20 cellular contexts compared by ENCODE assay signal in the genomic region with DNA sequence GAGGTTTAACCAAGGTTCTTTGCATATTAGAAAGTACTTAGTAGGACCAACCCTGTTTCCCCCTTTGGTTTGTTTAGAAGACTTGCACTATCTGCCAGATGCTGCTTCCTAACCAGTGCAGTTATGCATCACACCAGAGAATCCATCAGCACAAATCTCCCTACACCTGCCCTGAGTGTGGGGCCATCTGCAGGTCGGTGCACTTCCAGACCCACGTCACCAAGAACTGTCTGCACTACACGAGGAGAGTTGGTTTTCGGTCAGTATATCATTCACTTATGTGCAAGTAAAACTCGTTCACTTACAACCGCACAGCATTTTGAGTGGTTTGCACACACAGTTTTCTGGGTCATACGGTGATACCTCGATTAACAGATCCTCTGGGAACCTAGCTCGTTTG.
"Had no signal": no experiment of that assay in that cellular context is flagged by ENCODE, and none has a peak within 500 bp of the region (broad histone marks: within the 10 kb centered on the region; RNA-seq: fewer than 3 reads in every experiment).

No MANE protein-coding gene starts in this region.

- H3K9me3 Mint-ChIP-seq: stimulated activated naive CD8-positive, alpha-beta T cell treated with anti-CD3 and anti-CD28 coated beads, Interleukin-15, amount 100 ng/mL, for 72 hours had no signal

- FAIRE-seq: endometrium, frontal cortex had no signal

- H3K27ac Mint-ChIP-seq: stimulated activated naive CD8-positive, alpha-beta T cell treated with anti-CD3 and anti-CD28 coated beads, Interleukin-15, amount 100 ng/mL, for 72 hours had no signal

- DNase-seq: activated CD4-positive, CD25-positive, alpha-beta regulatory T cell treated with anti-CD3 and anti-CD28 coated beads, Interleukin-2, amount 50 U/mL, for 72 hours; activated CD8-positive, alpha-beta memory T cell treated with anti-CD3 and anti-CD28 coated beads for 24 hours; activated CD8-positive, alpha-beta memory T cell treated with anti-CD3 and anti-CD28 coated beads, Interleukin-2, amount 50 U/mL, for 48 hours; activated effector memory CD4-positive, alpha-beta T cell treated with anti-CD3 and anti-CD28 coated beads, Interleukin-2, amount 50 U/mL, for 16 hours; activated naive CD4-positive, alpha-beta T cell treated with anti-CD3 and anti-CD28 coated beads, Interleukin-2, amount 50 U/mL, for 16 hours; activated T-cell treated with anti-CD3 and anti-CD28 coated beads, Interleukin-2, amount 50 U/mL, for 48 hours; aorta; brain microvascular endothelial cell; left lung; mammary epithelial cell; psoas muscle; stimulated activated CD4-positive, alpha-beta T cell treated with anti-CD3 and anti-CD28 coated beads, Interleukin-4, amount 100 ng/mL, for 1 hour; stimulated activated naive CD8-positive, alpha-beta T cell treated with anti-CD3 and anti-CD28 coated beads, Interleukin-15, amount 100 ng/mL, for 72 hours; T-helper 9 cell; upper lobe of left lung had no signal

- H3K36me3 ChIP-seq: brain microvascular endothelial cell had no signal

- ATAC-seq: left lung; psoas muscle; sciatic nerve; stimulated activated naive CD8-positive, alpha-beta T cell treated with anti-CD3 and anti-CD28 coated beads, Interleukin-15, amount 100 ng/mL, for 72 hours had no signal

- H3K9me3 ChIP-seq: left lung, psoas muscle, upper lobe of left lung had no signal

- H3K4me2 ChIP-seq: smooth muscle cell had no signal

- H3K4me3 Mint-ChIP-seq: stimulated activated naive CD8-positive, alpha-beta T cell treated with anti-CD3 and anti-CD28 coated beads, Interleukin-15, amount 100 ng/mL, for 72 hours had no signal

- H3K27me3 ChIP-seq: brain microvascular endothelial cell, left lung, upper lobe of left lung had no signal

- H3K4me3 ChIP-seq: coronary artery, left lung, psoas muscle, smooth muscle cell, upper lobe of left lung had no signal

- H3K27ac ChIP-seq: brain microvascular endothelial cell, coronary artery, left lung, psoas muscle, upper lobe of left lung had no signal
